ENCODE assay signal across 2 cellular contexts in the genomic region with DNA sequence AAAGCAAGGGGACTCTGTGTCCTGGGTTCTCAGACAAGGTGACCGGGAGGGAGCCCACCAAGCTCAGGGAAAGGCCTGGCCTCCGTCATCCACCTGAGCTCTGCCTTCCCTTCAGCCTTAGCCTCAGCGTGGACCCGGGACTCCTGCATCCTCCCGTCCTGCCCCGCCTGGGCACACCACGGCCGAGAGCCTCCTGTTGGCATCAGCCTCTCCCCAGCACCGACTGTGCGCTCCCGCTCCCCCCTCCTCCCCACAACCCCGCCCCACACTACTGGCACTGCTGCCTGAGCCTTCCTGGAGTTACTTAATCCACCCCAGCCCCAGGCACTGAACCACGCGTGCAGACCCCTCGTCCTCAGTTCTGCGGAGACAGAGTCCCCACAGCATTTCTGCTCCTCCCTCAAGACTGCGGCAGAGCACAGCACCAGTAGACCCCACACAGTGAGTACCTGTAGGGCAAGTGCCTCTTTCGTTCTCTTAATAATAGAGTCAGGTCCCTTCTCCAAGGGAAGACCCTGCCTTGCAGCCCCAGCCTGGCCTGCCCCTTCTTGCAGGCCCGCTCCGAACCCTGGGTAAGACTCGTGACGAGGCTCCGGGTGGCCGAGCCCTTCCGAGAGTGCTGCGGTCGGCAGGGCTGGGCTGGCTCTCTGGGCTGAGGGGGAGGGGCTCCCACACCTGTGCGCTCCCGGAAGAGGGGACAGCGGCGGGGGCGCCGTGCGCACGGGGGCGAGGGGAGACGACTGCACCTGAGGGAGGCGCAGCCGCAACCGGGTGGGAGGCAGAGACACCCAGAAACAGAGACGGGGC.
TF ChIP-seq lines count a peak whose summit lies in the region.

A gene with protein sequence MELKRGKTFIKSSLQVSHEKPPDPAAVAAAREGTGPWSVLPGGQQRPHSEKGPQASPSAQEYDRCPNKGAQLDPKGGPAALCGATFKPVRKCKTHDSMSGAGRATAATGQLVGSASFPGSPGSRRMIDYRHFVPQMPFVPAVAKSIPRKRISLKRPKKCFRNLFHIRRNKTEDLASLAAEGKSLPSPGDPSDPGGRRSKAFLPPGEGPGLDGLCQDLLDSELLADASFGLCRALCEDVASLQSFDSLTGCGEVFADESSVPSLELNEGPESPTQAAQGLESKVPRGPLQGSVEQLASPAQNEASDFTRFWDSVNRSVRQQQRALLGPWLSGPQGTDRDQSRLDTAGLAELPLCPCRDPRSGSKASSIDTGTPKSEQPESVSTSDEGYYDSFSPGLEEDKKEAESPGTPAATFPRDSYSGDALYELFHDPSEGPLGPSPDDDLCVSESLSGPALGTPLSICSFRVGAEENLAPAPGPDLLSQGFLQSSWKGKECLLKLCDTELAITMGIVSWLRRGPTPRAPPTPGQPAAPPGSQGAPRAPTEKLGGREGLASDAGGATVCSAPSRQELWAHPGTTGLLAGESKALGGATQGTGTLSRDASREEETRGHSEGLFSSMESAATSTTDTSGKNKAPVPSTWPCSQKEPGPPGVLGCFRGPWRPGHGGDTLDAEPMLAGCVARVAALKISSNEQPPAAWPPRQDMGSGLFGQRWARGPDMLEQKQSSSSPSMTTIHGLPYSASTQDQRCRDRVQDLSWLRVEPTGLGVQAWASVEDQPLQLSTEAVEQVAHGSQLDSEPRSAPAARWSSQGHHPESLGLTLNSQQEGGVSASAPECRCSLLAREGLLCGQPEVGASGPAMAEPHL (plus strand): TSS at position 307 of the 807 bp plus-strand sequence. CDS start 6,533 bp downstream, outside the sequence.

TF ChIP-seq in SK-N-SH, 30 proteins besides CTCF, POLR2A, EP300 and RAD21 (continued from another document):
- TF ChIP-seq, protein P1, sequence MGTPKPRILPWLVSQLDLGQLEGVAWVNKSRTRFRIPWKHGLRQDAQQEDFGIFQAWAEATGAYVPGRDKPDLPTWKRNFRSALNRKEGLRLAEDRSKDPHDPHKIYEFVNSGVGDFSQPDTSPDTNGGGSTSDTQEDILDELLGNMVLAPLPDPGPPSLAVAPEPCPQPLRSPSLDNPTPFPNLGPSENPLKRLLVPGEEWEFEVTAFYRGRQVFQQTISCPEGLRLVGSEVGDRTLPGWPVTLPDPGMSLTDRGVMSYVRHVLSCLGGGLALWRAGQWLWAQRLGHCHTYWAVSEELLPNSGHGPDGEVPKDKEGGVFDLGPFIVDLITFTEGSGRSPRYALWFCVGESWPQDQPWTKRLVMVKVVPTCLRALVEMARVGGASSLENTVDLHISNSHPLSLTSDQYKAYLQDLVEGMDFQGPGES (IDR thresholded peaks at IDR 0.05; ENCODE audit: low read depth, low read length): no peak
- TF ChIP-seq NFIC (IDR thresholded peaks at IDR 0.05; ENCODE audit: borderline replicate concordance) (no peak), FOXM1 (IDR thresholded peaks at IDR 0.05; ENCODE audit: low read depth) (no peak), POLR2AphosphoS5 (IDR thresholded peaks at IDR 0.05; ENCODE audit: low read depth, low read length) (no peak), RXRA (IDR thresholded peaks at IDR 0.05; ENCODE audit: borderline replicate concordance, low read depth) (no peak), RFX5 (IDR thresholded peaks at IDR 0.05; ENCODE audit: low read length) (no peak), MEF2A (IDR thresholded peaks at IDR 0.05; ENCODE audit: borderline replicate concordance, low read depth) (no peak), RCOR1 (IDR thresholded peaks at IDR 0.05; ENCODE audit: low read length) (no peak)

TF ChIP-seq in SK-N-SH treated with all-trans-retinoic acid at 6 μM for 48 hours, 23 proteins besides CTCF, POLR2A, EP300 and RAD21 (continued from another document):
- TF ChIP-seq, protein P2, sequence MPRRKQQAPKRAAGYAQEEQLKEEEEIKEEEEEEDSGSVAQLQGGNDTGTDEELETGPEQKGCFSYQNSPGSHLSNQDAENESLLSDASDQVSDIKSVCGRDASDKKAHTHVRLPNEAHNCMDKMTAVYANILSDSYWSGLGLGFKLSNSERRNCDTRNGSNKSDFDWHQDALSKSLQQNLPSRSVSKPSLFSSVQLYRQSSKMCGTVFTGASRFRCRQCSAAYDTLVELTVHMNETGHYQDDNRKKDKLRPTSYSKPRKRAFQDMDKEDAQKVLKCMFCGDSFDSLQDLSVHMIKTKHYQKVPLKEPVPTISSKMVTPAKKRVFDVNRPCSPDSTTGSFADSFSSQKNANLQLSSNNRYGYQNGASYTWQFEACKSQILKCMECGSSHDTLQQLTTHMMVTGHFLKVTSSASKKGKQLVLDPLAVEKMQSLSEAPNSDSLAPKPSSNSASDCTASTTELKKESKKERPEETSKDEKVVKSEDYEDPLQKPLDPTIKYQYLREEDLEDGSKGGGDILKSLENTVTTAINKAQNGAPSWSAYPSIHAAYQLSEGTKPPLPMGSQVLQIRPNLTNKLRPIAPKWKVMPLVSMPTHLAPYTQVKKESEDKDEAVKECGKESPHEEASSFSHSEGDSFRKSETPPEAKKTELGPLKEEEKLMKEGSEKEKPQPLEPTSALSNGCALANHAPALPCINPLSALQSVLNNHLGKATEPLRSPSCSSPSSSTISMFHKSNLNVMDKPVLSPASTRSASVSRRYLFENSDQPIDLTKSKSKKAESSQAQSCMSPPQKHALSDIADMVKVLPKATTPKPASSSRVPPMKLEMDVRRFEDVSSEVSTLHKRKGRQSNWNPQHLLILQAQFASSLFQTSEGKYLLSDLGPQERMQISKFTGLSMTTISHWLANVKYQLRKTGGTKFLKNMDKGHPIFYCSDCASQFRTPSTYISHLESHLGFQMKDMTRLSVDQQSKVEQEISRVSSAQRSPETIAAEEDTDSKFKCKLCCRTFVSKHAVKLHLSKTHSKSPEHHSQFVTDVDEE (CRISPR knock-in tag; IDR thresholded peaks at IDR 0.05): no peak
- TF ChIP-seq TOX (CRISPR knock-in tag; IDR thresholded peaks at IDR 0.05; ENCODE audit: borderline replicate concordance): no peak
- TF ChIP-seq ISL1 (CRISPR knock-in tag; IDR thresholded peaks at IDR 0.05): no peak
- no peak for TF ChIP-seq ARNTL (CRISPR knock-in tag; IDR thresholded peaks at IDR 0.05; ENCODE audit: borderline replicate concordance, low read depth)
- TF ChIP-seq GLIS3 (CRISPR knock-in tag; IDR thresholded peaks at IDR 0.05): no peak
- no peak for TF ChIP-seq CSDC2 (CRISPR knock-in tag; IDR thresholded peaks at IDR 0.05)
- no peak for TF ChIP-seq ZNF70 (CRISPR knock-in tag; IDR thresholded peaks at IDR 0.05)
- TF ChIP-seq OSR1 (CRISPR knock-in tag; IDR thresholded peaks at IDR 0.05): no peak
- TF ChIP-seq, protein P3, sequence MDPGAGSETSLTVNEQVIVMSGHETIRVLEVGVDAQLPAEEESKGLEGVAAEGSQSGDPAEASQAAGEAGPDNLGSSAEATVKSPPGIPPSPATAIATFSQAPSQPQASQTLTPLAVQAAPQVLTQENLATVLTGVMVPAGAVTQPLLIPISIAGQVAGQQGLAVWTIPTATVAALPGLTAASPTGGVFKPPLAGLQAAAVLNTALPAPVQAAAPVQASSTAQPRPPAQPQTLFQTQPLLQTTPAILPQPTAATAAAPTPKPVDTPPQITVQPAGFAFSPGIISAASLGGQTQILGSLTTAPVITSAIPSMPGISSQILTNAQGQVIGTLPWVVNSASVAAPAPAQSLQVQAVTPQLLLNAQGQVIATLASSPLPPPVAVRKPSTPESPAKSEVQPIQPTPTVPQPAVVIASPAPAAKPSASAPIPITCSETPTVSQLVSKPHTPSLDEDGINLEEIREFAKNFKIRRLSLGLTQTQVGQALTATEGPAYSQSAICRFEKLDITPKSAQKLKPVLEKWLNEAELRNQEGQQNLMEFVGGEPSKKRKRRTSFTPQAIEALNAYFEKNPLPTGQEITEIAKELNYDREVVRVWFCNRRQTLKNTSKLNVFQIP (CRISPR knock-in tag; IDR thresholded peaks at IDR 0.05; ENCODE audit: borderline replicate concordance, low read depth): no peak
- TF ChIP-seq, protein P4, sequence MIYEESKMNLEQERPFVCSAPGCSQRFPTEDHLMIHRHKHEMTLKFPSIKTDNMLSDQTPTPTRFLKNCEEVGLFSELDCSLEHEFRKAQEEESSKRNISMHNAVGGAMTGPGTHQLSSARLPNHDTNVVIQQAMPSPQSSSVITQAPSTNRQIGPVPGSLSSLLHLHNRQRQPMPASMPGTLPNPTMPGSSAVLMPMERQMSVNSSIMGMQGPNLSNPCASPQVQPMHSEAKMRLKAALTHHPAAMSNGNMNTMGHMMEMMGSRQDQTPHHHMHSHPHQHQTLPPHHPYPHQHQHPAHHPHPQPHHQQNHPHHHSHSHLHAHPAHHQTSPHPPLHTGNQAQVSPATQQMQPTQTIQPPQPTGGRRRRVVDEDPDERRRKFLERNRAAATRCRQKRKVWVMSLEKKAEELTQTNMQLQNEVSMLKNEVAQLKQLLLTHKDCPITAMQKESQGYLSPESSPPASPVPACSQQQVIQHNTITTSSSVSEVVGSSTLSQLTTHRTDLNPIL (CRISPR knock-in tag; IDR thresholded peaks at IDR 0.05; ENCODE audit: low read depth): no peak
- TF ChIP-seq BACH2 (CRISPR knock-in tag; IDR thresholded peaks at IDR 0.05; ENCODE audit: borderline replicate concordance): no peak
- TF ChIP-seq ZFP30 (CRISPR knock-in tag; IDR thresholded peaks at IDR 0.05): no peak
- TF ChIP-seq, protein P5, sequence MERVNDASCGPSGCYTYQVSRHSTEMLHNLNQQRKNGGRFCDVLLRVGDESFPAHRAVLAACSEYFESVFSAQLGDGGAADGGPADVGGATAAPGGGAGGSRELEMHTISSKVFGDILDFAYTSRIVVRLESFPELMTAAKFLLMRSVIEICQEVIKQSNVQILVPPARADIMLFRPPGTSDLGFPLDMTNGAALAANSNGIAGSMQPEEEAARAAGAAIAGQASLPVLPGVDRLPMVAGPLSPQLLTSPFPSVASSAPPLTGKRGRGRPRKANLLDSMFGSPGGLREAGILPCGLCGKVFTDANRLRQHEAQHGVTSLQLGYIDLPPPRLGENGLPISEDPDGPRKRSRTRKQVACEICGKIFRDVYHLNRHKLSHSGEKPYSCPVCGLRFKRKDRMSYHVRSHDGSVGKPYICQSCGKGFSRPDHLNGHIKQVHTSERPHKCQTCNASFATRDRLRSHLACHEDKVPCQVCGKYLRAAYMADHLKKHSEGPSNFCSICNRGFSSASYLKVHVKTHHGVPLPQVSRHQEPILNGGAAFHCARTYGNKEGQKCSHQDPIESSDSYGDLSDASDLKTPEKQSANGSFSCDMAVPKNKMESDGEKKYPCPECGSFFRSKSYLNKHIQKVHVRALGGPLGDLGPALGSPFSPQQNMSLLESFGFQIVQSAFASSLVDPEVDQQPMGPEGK (CRISPR knock-in tag; IDR thresholded peaks at IDR 0.05; ENCODE audit: borderline replicate concordance): no peak
- TF ChIP-seq ESRRG (CRISPR knock-in tag; IDR thresholded peaks at IDR 0.05): no peak
